8 cellular contexts compared by ENCODE assay signal in the genomic region with DNA sequence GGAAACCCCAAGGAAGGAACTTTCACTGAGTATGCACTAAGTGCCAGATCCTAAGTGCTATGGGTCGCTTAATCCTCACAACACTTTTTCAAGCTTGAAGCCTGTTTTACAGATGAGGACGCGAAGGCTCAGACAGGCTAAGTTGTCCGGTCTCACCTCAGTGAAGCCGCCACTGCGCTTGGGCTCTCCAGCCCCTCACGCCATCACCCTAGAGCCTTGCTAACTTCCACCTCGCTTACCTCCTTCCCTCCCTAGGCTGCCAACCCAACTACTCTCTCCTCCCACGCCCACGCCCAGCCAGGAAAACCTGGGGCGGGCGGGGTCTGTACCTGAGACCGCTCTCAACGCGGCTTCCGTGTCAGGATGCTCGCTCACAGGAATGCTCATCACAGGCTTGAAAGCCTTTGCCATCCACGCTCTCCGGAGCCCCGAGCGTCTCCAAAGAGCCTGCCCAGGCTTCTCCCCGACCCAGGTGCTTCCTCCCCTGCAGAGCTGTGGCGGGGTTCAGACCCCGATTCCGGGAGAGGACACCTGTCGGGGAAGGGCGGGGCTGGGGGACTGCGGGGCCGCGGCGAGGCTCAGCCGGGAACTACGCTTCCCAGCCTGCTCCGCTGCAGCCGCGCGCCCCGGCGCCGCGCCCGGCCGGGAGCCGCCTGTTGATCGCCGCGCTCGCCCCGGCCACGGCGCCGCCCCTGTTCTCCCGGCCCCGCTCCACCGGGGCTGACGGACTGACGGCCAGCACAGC. TPM values are rescaled to one million over a fixed set of nuclear protein-coding genes. Genes with fewer than 3 reads are reported as not detected.
DNase-seq lines count a peak whose midpoint lies in the region; ATAC-seq, FAIRE-seq and TF ChIP-seq lines count a peak whose summit lies in the region.

TSS of gene TMOD2 (plus strand) at position 656 of the 745 bp plus-strand sequence. CDS start 14,845 bp downstream, outside the sequence.

- H3K4me3 Mint-ChIP-seq in immature natural killer cell: peak within 1 kb of the TSS; percentile 81 to 87 (median 84)

- peaks cover 9 to 19% (median 14%) of the 10 kb centered on the region in 3 donors for H3K27me3 Mint-ChIP-seq in immature natural killer cell (ENCODE audit: low read depth in 3 of 3)

- H3K27me3 ChIP-seq in bronchial epithelial cell (ENCODE audit: control insufficient read depth, insufficient read depth, low read length) (peaks cover 5% of the 10 kb centered on the region), small intestine (ENCODE audit: control insufficient read depth in 2 of 2, insufficient read depth in 2 of 2, low read length in 2 of 2) (no peaks in the 10 kb centered on the region)

- 2 to 4% (median 3%) methylated on average over 49 to 57 of the region's 57 CpGs for WGBS in small intestine, 3 donors

- no peaks in the 10 kb centered on the region for H3K9me3 Mint-ChIP-seq in immature natural killer cell

- H3K36me3 Mint-ChIP-seq in immature natural killer cell: peaks cover 0 to 3% (median 0%) of the 10 kb centered on the region in 3 donors

- H3K4me1 Mint-ChIP-seq in immature natural killer cell: peaks cover 12 to 21% of the 10 kb centered on the region in 2 donors

- H3K27ac ChIP-seq in small intestine (ENCODE audit: low read depth in 1 of 2, low read length in 1 of 2): peak within 1 kb of the TSS in 1 of 2 donors; percentile 48

- peaks cover 0 to 2% of the 10 kb centered on the region in 2 donors for H3K4me1 ChIP-seq in small intestine (ENCODE audit: control insufficient read depth in 2 of 2, insufficient read depth in 1 of 2, low read depth in 1 of 2, low read length in 1 of 2)

- DNase-seq in D341Med (ENCODE audit: low spot score) (peak; percentile 91), HPDE6-E6E7 (ENCODE audit: extremely low spot score) (peak; percentile 49), T-helper 2 cell (peak; percentile 15 to 57 (median 34)), bronchial epithelial cell (ENCODE audit: low read depth) (peak; percentile 48), immature natural killer cell (peak in 1 of 3 donors; percentile 21), small intestine (peak; percentile 54), glomerular visceral epithelial cell (ENCODE audit: extremely low spot score) (no peak)

- H3K9me3 ChIP-seq in small intestine (ENCODE audit: control insufficient read depth, low read depth): no peaks in the 10 kb centered on the region

- ATAC-seq in GM19463 (IDR thresholded peaks at IDR 0.05; ENCODE audit: unreplicated experiment): peak; percentile 75

- FAIRE-seq in bronchial epithelial cell (lab: Jason Lieb, UNC) (no peak), small intestine (lab: Jason Lieb, UNC) (no peak)

- H3K4me3 ChIP-seq in bronchial epithelial cell (ENCODE audit: low read depth, low read length): peak within 1 kb of the TSS; percentile 49
- peak within 1 kb of the TSS; percentile 70 to 78 for H3K4me3 ChIP-seq in small intestine (ENCODE audit: low read depth in 1 of 2, low read length in 2 of 2)

- no peak within 1 kb of the TSS for H3K27ac Mint-ChIP-seq in immature natural killer cell

- no peak for TF ChIP-seq CTCF in bronchial epithelial cell (IDR thresholded peaks at IDR 0.05; ENCODE audit: insufficient read depth, low read length, severe bottlenecking)

- H3K36me3 ChIP-seq in bronchial epithelial cell (ENCODE audit: control insufficient read depth, insufficient read depth, low read length): no peaks in the 10 kb centered on the region
- no peaks in the 10 kb centered on the region for H3K36me3 ChIP-seq in small intestine (ENCODE audit: control insufficient read depth in 2 of 2, insufficient read depth in 2 of 2, low read length in 2 of 2)

RNA-seq across cellular contexts. Expression of gene TMOD2, which starts in this region (rescaled TPM):
- 2.1 and 2.2 TPM in 2 replicates for total RNA-seq in bronchial epithelial cell
- polyA plus RNA-seq in immature natural killer cell (under 1 TPM; 0.18 to 0.27 (median 0.23) TPM), small intestine (1 to 10 TPM in 1 of 3 donors, under 1 TPM in 2; 0.45 to 3.2 (median 0.54) TPM)
